ENCODE assay signal across 28 cellular contexts in genomic region chr14:62657376-62657775, GRCh38.
"Had no signal": no experiment of that assay in that cellular context is flagged by ENCODE, and none has a peak within 500 bp of the region (broad histone marks: within the 10 kb centered on the region; RNA-seq: fewer than 3 reads in every experiment).

No MANE protein-coding gene starts in this region.

- H3K4me1 Mint-ChIP-seq: naive thymus-derived CD4-positive, alpha-beta T cell; stimulated activated naive CD8-positive, alpha-beta T cell treated with anti-CD3 and anti-CD28 coated beads, Interleukin-15, amount 100 ng/mL, for 72 hours had no signal

- ATAC-seq: heart right ventricle; left lung; naive thymus-derived CD4-positive, alpha-beta T cell; sciatic nerve; stimulated activated naive CD8-positive, alpha-beta T cell treated with anti-CD3 and anti-CD28 coated beads, Interleukin-15, amount 100 ng/mL, for 72 hours; upper lobe of right lung had no signal

- H3K9me3 ChIP-seq: left lung, prostate gland, right atrium auricular region, transverse colon, upper lobe of right lung, vagina had no signal

- H3K4me2 ChIP-seq: smooth muscle cell had no signal

- DNase-seq: dermis blood vessel endothelial cell; effector memory CD4-positive, alpha-beta T cell; heart right ventricle; hippocampal formation; kidney; left lung; mesenchymal stem cell; midbrain; naive thymus-derived CD4-positive, alpha-beta T cell; nucleus accumbens; stimulated activated CD4-positive, alpha-beta T cell treated with anti-CD3 and anti-CD28 coated beads, Interleukin-12 subunit alpha, Interleukin-12 subunit beta, amount 100 ng/mL, for 4 hours; stimulated activated CD4-positive, alpha-beta T cell treated with anti-CD3 and anti-CD28 coated beads, Interleukin-1b, Interleukin-23, amount 100 ng/mL, for 48 hours; stimulated activated CD4-positive, alpha-beta T cell treated with anti-CD3 and anti-CD28 coated beads, Interleukin-4, amount 100 ng/mL, for 1 hour; stimulated activated CD8-positive, alpha-beta memory T cell treated with anti-CD3 and anti-CD28 coated beads, Interleukin-4, amount 100 ng/mL, for 48 hours; stimulated activated naive CD4-positive, alpha-beta T cell; stimulated activated naive CD8-positive, alpha-beta T cell treated with anti-CD3 and anti-CD28 coated beads, Interleukin-15, amount 100 ng/mL, for 72 hours; transverse colon; upper lobe of right lung had no signal

- H3K4me3 ChIP-seq: coronary artery, heart right ventricle, left lung, prostate gland, right atrium auricular region, smooth muscle cell, suprapubic skin, transverse colon, upper lobe of right lung, vagina had no signal

- H3K27me3 ChIP-seq: left lung, right atrium auricular region, suprapubic skin, transverse colon, upper lobe of right lung, vagina had no signal

- H3K4me1 ChIP-seq: heart right ventricle, left lung, prostate gland, right atrium auricular region, suprapubic skin, transverse colon, upper lobe of right lung, vagina had no signal

- H3K4me3 Mint-ChIP-seq: naive thymus-derived CD4-positive, alpha-beta T cell; nephron; stimulated activated naive CD8-positive, alpha-beta T cell treated with anti-CD3 and anti-CD28 coated beads, Interleukin-15, amount 100 ng/mL, for 72 hours had no signal

- H3K27me3 Mint-ChIP-seq: stimulated activated naive CD8-positive, alpha-beta T cell treated with anti-CD3 and anti-CD28 coated beads, Interleukin-15, amount 100 ng/mL, for 72 hours had no signal

- H3K36me3 ChIP-seq: heart right ventricle, left lung, prostate gland, right atrium auricular region, suprapubic skin, transverse colon, upper lobe of right lung, vagina had no signal

- FAIRE-seq: endometrium, frontal cortex, kidney had no signal

- H3K27ac Mint-ChIP-seq: naive thymus-derived CD4-positive, alpha-beta T cell; nephron; stimulated activated naive CD8-positive, alpha-beta T cell treated with anti-CD3 and anti-CD28 coated beads, Interleukin-15, amount 100 ng/mL, for 72 hours had no signal

- H3K27ac ChIP-seq: coronary artery, heart right ventricle, left lung, prostate gland, right atrium auricular region, suprapubic skin, transverse colon, upper lobe of right lung, vagina had no signal
